14 cellular contexts compared by ENCODE assay signal in genomic region chr2:234147335-234147861, GRCh38.
DNase-seq lines count a peak whose midpoint lies in the region; ATAC-seq, FAIRE-seq and TF ChIP-seq lines count a peak whose summit lies in the region.
"Had no signal": no experiment of that assay in that cellular context is flagged by ENCODE, and none has a peak within 500 bp of the region (broad histone marks: within the 10 kb centered on the region; RNA-seq: fewer than 3 reads in every experiment).

No MANE protein-coding gene starts in this region.

- dilution Hi-C loops in keratinocyte (cut with MboI; ENCODE audit: extremely low pct_ligation_motif_present, low sequenced_read_pairs): no loop called here

- FAIRE-seq in keratinocyte (lab: Jason Lieb, UNC): peak; percentile 85
- FAIRE-seq: islet of Langerhans had no signal

- no peaks in the 10 kb centered on the region for H3K36me3 ChIP-seq in CD4-positive, CD25-positive, alpha-beta regulatory T cell (ENCODE audit: control insufficient read depth, insufficient read depth, low read length)
- H3K36me3 ChIP-seq in DND-41 (ENCODE audit: insufficient read depth, low read length) (no peaks in the 10 kb centered on the region), keratinocyte (ENCODE audit: control insufficient read depth in 2 of 2, extremely low read depth in 1 of 2, insufficient read depth in 2 of 2, low read length in 2 of 2) (no peaks in the 10 kb centered on the region), GM23338 (ENCODE audit: insufficient read depth) (no peaks in the 10 kb centered on the region)
- H3K36me3 ChIP-seq: colonic mucosa, neural progenitor cell had no signal

- H3K27me3 ChIP-seq in CD4-positive, CD25-positive, alpha-beta regulatory T cell (ENCODE audit: control insufficient read depth, insufficient read depth, low read length): no peaks in the 10 kb centered on the region
- no peaks in the 10 kb centered on the region for H3K27me3 ChIP-seq in DND-41 (ENCODE audit: insufficient read depth, low read length, poor library complexity)
- no peaks in the 10 kb centered on the region for H3K27me3 ChIP-seq in keratinocyte (ENCODE audit: control insufficient read depth, extremely low read depth, insufficient read depth, low read length)
- H3K27me3 ChIP-seq in GM23338 (ENCODE audit: insufficient read depth): no peaks in the 10 kb centered on the region
- H3K27me3 ChIP-seq: colonic mucosa, neural progenitor cell had no signal

- H3K9me3 Mint-ChIP-seq in CD4-positive, CD25-positive, alpha-beta regulatory T cell: no peaks in the 10 kb centered on the region
- no peaks in the 10 kb centered on the region for H3K9me3 Mint-ChIP-seq in activated T-helper 1 cell treated with anti-CD3 and anti-CD28 coated beads, Interleukin-12 subunit alpha, Interleukin-12 subunit beta, Interleukin-2, Interleukin-4 antibody, amounts not matched to agents 30 ng/mL and 10 ng/mL and 1 ng/mL, durations not matched to agents 14 hours and 24 hours and 36 hours
- H3K9me3 Mint-ChIP-seq in GM23338: peaks cover 11% of the 10 kb centered on the region

- H3K79me2 ChIP-seq in DND-41 (ENCODE audit: insufficient read depth, low read length): no peaks in the 10 kb centered on the region
- H3K79me2 ChIP-seq in keratinocyte (ENCODE audit: control insufficient read depth, insufficient read depth, low read length): no peaks in the 10 kb centered on the region
- no peaks in the 10 kb centered on the region for H3K79me2 ChIP-seq in GM23338 (replicated peaks; ENCODE audit: insufficient read depth)

- no peaks in the 10 kb centered on the region for H3K9me1 ChIP-seq in keratinocyte (ENCODE audit: control insufficient read depth, extremely low read depth, insufficient read depth, low read length)

- peak overlapping the region in 3 of 4 donors; percentile 7 to 75 (median 61) for H3K4me3 Mint-ChIP-seq in CD4-positive, CD25-positive, alpha-beta regulatory T cell
- H3K4me3 Mint-ChIP-seq in activated T-helper 1 cell treated with anti-CD3 and anti-CD28 coated beads, Interleukin-12 subunit alpha, Interleukin-12 subunit beta, Interleukin-2, Interleukin-4 antibody, amounts not matched to agents 30 ng/mL and 10 ng/mL and 1 ng/mL, durations not matched to agents 14 hours and 24 hours and 36 hours: no peak overlapping the region
- H3K4me3 Mint-ChIP-seq in GM23338: no peak overlapping the region
- H3K4me3 Mint-ChIP-seq: neural progenitor cell had no signal

- peak overlapping the region in 1 of 3 donors; percentile 71 for H3K27ac Mint-ChIP-seq in CD4-positive, CD25-positive, alpha-beta regulatory T cell
- H3K27ac Mint-ChIP-seq in activated T-helper 1 cell treated with anti-CD3 and anti-CD28 coated beads, Interleukin-12 subunit alpha, Interleukin-12 subunit beta, Interleukin-2, Interleukin-4 antibody, amounts not matched to agents 30 ng/mL and 10 ng/mL and 1 ng/mL, durations not matched to agents 14 hours and 24 hours and 36 hours: no peak overlapping the region
- H3K27ac Mint-ChIP-seq in GM23338: no peak overlapping the region

- peak in 2 of 3 donors; percentile 65 to 82 for DNase-seq in CD4-positive, CD25-positive, alpha-beta regulatory T cell
- DNase-seq in DND-41 (peak; percentile 60), RPMI7951 (ENCODE audit: low read depth) (peak; percentile 93), keratinocyte (ENCODE audit: low read depth, low spot score) (no peak), GM23338 (ENCODE audit: low spot score) (no peak)
- no peak for DNase-seq in activated T-helper 1 cell treated with anti-CD3 and anti-CD28 coated beads, Interleukin-12 subunit alpha, Interleukin-12 subunit beta, Interleukin-2, Interleukin-4 antibody, amounts not matched to agents 30 ng/mL and 10 ng/mL and 1 ng/mL, durations not matched to agents 14 hours and 24 hours and 36 hours (ENCODE audit: low spot score)
- DNase-seq: activated effector memory CD4-positive, alpha-beta T cell treated with Interleukin-2 at 50 U/mL for 16 hours; colonic mucosa; EL; NCI-H1694; OCI-M1 had no signal

- H3F3A ChIP-seq in GM23338 (replicated peaks; ENCODE audit: low read depth): no peaks in the 10 kb centered on the region

- H2AFZ ChIP-seq in DND-41 (ENCODE audit: low read depth, low read length): no peak overlapping the region
- no peak overlapping the region for H2AFZ ChIP-seq in keratinocyte (ENCODE audit: control insufficient read depth, low read length)
- H2AFZ ChIP-seq in GM23338: no peak overlapping the region
- H2AFZ ChIP-seq: neural progenitor cell had no signal

- H3K4me1 ChIP-seq in CD4-positive, CD25-positive, alpha-beta regulatory T cell (ENCODE audit: control insufficient read depth, insufficient read depth, low read length, poor library complexity, severe bottlenecking): peaks cover 27% of the 10 kb centered on the region
- H3K4me1 ChIP-seq in DND-41 (ENCODE audit: insufficient read depth, low read length) (peaks cover 45% of the 10 kb centered on the region), keratinocyte (ENCODE audit: control insufficient read depth, extremely low read depth, insufficient read depth, low read length) (peaks cover 28% of the 10 kb centered on the region), GM23338 (ENCODE audit: insufficient read depth) (no peaks in the 10 kb centered on the region)
- H3K4me1 ChIP-seq: colonic mucosa, neural progenitor cell had no signal

- H3K4me3 ChIP-seq in CD4-positive, CD25-positive, alpha-beta regulatory T cell (ENCODE audit: low read depth, low read length): peak overlapping the region; percentile 61
- H3K4me3 ChIP-seq in DND-41 (ENCODE audit: low read depth in 1 of 2, low read length in 2 of 2) (peak overlapping the region in 1 of 2 experiments; percentile 10; a peak in 2 of 4 replicates), keratinocyte (ENCODE audit: control insufficient read depth in 2 of 3, extremely low read depth in 1 of 3, insufficient read depth in 2 of 3, low read depth in 1 of 3, low read length in 3 of 3) (no peak overlapping the region), GM23338 (no peak overlapping the region)
- H3K4me3 ChIP-seq: colonic mucosa, neural progenitor cell had no signal

- H3K36me3 Mint-ChIP-seq in CD4-positive, CD25-positive, alpha-beta regulatory T cell: no peaks in the 10 kb centered on the region
- H3K36me3 Mint-ChIP-seq in activated T-helper 1 cell treated with anti-CD3 and anti-CD28 coated beads, Interleukin-12 subunit alpha, Interleukin-12 subunit beta, Interleukin-2, Interleukin-4 antibody, amounts not matched to agents 30 ng/mL and 10 ng/mL and 1 ng/mL, durations not matched to agents 14 hours and 24 hours and 36 hours (ENCODE audit: low read depth): peaks cover 8% of the 10 kb centered on the region
- peaks cover 11% of the 10 kb centered on the region; the same call in 2 of the 3 replicates for H3K36me3 Mint-ChIP-seq in GM23338 (ENCODE audit: low read depth)
- H3K36me3 Mint-ChIP-seq: neural progenitor cell had no signal

- ATAC-seq in CD4-positive, CD25-positive, alpha-beta regulatory T cell (ENCODE audit: low read depth in 2 of 2): peak; percentile 81 to 84
- ATAC-seq in DND-41 (ENCODE audit: insufficient read depth, low read depth): peak; percentile 83
- no peak for ATAC-seq in HG02798 (IDR thresholded peaks at IDR 0.05; ENCODE audit: poor library complexity, unreplicated experiment)
- no peak for ATAC-seq in GM23338

- H3K27ac ChIP-seq in CD4-positive, CD25-positive, alpha-beta regulatory T cell (ENCODE audit: insufficient read depth, low read length, poor library complexity, severe bottlenecking): no peak overlapping the region
- H3K27ac ChIP-seq in DND-41 (ENCODE audit: low read length) (peak overlapping the region; percentile 86), keratinocyte (ENCODE audit: control insufficient read depth, insufficient read depth, low read length) (peak overlapping the region; percentile 81), GM23338 (ENCODE audit: low read depth) (no peak overlapping the region)
- H3K27ac ChIP-seq: colonic mucosa, neural progenitor cell had no signal

- intact Hi-C loops in activated T-helper 1 cell treated with anti-CD3 and anti-CD28 coated beads, Interleukin-12 subunit alpha, Interleukin-12 subunit beta, Interleukin-2, Interleukin-4 antibody, amounts not matched to agents 30 ng/mL and 10 ng/mL and 1 ng/mL, durations not matched to agents 14 hours and 24 hours and 36 hours (cut with micrococcal nuclease): no loop called here

- H3K9me3 ChIP-seq in CD4-positive, CD25-positive, alpha-beta regulatory T cell (ENCODE audit: control insufficient read depth in 2 of 2, low read length in 2 of 2): no peaks in the 10 kb centered on the region
- no peaks in the 10 kb centered on the region for H3K9me3 ChIP-seq in DND-41 (ENCODE audit: insufficient read depth, low read length, severe bottlenecking)
- no peaks in the 10 kb centered on the region for H3K9me3 ChIP-seq in keratinocyte (ENCODE audit: control insufficient read depth, low read depth, low read length)
- H3K9me3 ChIP-seq: colonic mucosa had no signal

- H3K9me2 ChIP-seq in GM23338 (ENCODE audit: insufficient read depth): 0 out of 2 replicates have a peak, but pooled peaks cover 3% of the 10 kb centered on the region

- H3K27me3 Mint-ChIP-seq in CD4-positive, CD25-positive, alpha-beta regulatory T cell: no peaks in the 10 kb centered on the region
- H3K27me3 Mint-ChIP-seq in activated T-helper 1 cell treated with anti-CD3 and anti-CD28 coated beads, Interleukin-12 subunit alpha, Interleukin-12 subunit beta, Interleukin-2, Interleukin-4 antibody, amounts not matched to agents 30 ng/mL and 10 ng/mL and 1 ng/mL, durations not matched to agents 14 hours and 24 hours and 36 hours (ENCODE audit: insufficient read depth): peaks cover 4% of the 10 kb centered on the region
- peaks cover 4% of the 10 kb centered on the region for H3K27me3 Mint-ChIP-seq in GM23338 (ENCODE audit: insufficient read depth, low read depth, poor library complexity)

- TF ChIP-seq CTCF in DND-41 (IDR thresholded peaks at IDR 0.05; ENCODE audit: borderline replicate concordance, extremely low read depth, low read length, poor library complexity, severe bottlenecking): no peak
- no peak for TF ChIP-seq CTCF in keratinocyte (optimal IDR thresholded peaks at IDR 0.05 in 1 of 3, IDR thresholded peaks at IDR 0.05 in 1 of 3, conservative IDR thresholded peaks at IDR 0.05 in 1 of 3; ENCODE audit: extremely low read depth in 1 of 3, insufficient read depth in 2 of 3, low read length in 3 of 3)
- TF ChIP-seq CTCF in GM23338 (conservative IDR thresholded peaks at IDR 0.05; ENCODE audit: low read depth in 2 of 2): no peak

- H3K9ac ChIP-seq in DND-41 (ENCODE audit: low read depth, low read length) (peak overlapping the region; percentile 48), keratinocyte (ENCODE audit: control insufficient read depth, extremely low read depth, insufficient read depth, low read length) (no peak overlapping the region)
- H3K9ac ChIP-seq: neural progenitor cell had no signal

- H3K4me2 ChIP-seq in DND-41 (ENCODE audit: insufficient read depth, low read length) (peak overlapping the region; percentile 54), keratinocyte (ENCODE audit: control insufficient read depth, extremely low read depth, insufficient read depth, low read depth, low read length) (peak overlapping the region; percentile 13), GM23338 (no peak overlapping the region)
- H3K4me2 ChIP-seq: neural progenitor cell had no signal

- H3K4me1 Mint-ChIP-seq in CD4-positive, CD25-positive, alpha-beta regulatory T cell: peaks cover 12 to 36% (median 28%) of the 10 kb centered on the region in 4 donors
- H3K4me1 Mint-ChIP-seq in activated T-helper 1 cell treated with anti-CD3 and anti-CD28 coated beads, Interleukin-12 subunit alpha, Interleukin-12 subunit beta, Interleukin-2, Interleukin-4 antibody, amounts not matched to agents 30 ng/mL and 10 ng/mL and 1 ng/mL, durations not matched to agents 14 hours and 24 hours and 36 hours (ENCODE audit: low read depth): peaks cover 28% of the 10 kb centered on the region
- H3K4me1 Mint-ChIP-seq in GM23338: peaks cover 6% of the 10 kb centered on the region; the same call in 2 of the 3 replicates

- H4K20me1 ChIP-seq in DND-41 (ENCODE audit: insufficient read depth, low read length) (no peaks in the 10 kb centered on the region), keratinocyte (ENCODE audit: control insufficient read depth, extremely low read depth, insufficient read depth, low read length) (no peaks in the 10 kb centered on the region), GM23338 (replicated peaks; ENCODE audit: insufficient read depth) (no peaks in the 10 kb centered on the region)

Comparison
In these comparisons a context has a peak if more than half of its experiments do, and no peak if none do; other contexts are left out.
1. ATAC-seq: peak in CD4-positive, CD25-positive, alpha-beta regulatory T cell (2 of 2) and DND-41 (single experiment); none in HG02798 (single experiment) and GM23338 (single experiment).
2. DNase-seq: peak in CD4-positive, CD25-positive, alpha-beta regulatory T cell (2 of 3), DND-41 (single experiment) and RPMI7951 (single experiment); none in keratinocyte (single experiment), activated T-helper 1 cell treated with anti-CD3 and anti-CD28 coated beads, Interleukin-12 subunit alpha, Interleukin-12 subunit beta, Interleukin-2, Interleukin-4 antibody, amounts not matched to agents 30 ng/mL and 10 ng/mL and 1 ng/mL, durations not matched to agents 14 hours and 24 hours and 36 hours (single experiment) and GM23338 (single experiment).
3. H3K27ac ChIP-seq: peak in DND-41 (single experiment) and keratinocyte (single experiment); none in CD4-positive, CD25-positive, alpha-beta regulatory T cell (single experiment) and GM23338 (single experiment).
4. H3K4me3 Mint-ChIP-seq: peak in CD4-positive, CD25-positive, alpha-beta regulatory T cell (3 of 4); none in activated T-helper 1 cell treated with anti-CD3 and anti-CD28 coated beads, Interleukin-12 subunit alpha, Interleukin-12 subunit beta, Interleukin-2, Interleukin-4 antibody, amounts not matched to agents 30 ng/mL and 10 ng/mL and 1 ng/mL, durations not matched to agents 14 hours and 24 hours and 36 hours (single experiment) and GM23338 (single experiment).